ENCODE assay signal across 17 cellular contexts in the genomic region with DNA sequence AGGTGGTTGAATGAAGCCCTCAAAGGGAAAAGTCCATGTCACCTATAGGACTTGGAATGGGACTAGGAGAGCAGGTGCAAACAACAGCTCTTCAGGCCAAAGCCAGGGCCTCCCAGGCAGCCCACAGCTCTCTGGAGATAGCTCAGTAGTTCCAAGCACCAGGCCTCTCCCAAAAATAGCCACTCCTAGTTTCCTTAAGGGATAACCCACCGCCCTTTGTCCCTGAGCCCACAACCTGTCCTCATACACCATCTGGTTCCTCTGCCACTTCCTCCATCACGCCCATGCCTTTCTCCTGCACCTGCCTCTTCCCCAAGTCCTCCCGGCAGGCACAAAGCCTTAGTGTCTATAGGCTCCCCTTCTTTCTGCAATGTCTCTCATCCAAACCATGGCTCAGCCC. TPM values are rescaled to one million over a fixed set of nuclear protein-coding genes. Genes with fewer than 3 reads are reported as not detected.
A peak's percentile ranks its signal among the peaks of the same experiment; 100 is the strongest.
DNase-seq lines count a peak whose midpoint lies in the region; ATAC-seq, FAIRE-seq and TF ChIP-seq lines count a peak whose summit lies in the region.
"Had no signal": no experiment of that assay in that cellular context is flagged by ENCODE, and none has a peak within 500 bp of the region (broad histone marks: within the 10 kb centered on the region; RNA-seq: fewer than 3 reads in every experiment).

No MANE protein-coding gene starts in this region.

- peaks cover 22% of the 10 kb centered on the region; the same call in 2 of the 3 replicates for H3K4me1 ChIP-seq in A549
- H3K4me1 ChIP-seq in Caco-2, result peaks cover 31% of the 10 kb centered on the region
- peaks cover 19% of the 10 kb centered on the region for H3K4me1 ChIP-seq in astrocyte (ENCODE audit: insufficient read depth, low read length)
- peaks cover 0 to 10% of the 10 kb centered on the region in 2 donors for H3K4me1 ChIP-seq in naive thymus-derived CD4-positive, alpha-beta T cell (ENCODE audit: control insufficient read depth in 2 of 2, insufficient read depth in 2 of 2, low read length in 2 of 2)
- H3K4me1 ChIP-seq: SJSA1 had no signal

- H3K9me3 Mint-ChIP-seq in Caco-2 (ENCODE audit: unreplicated experiment), result no peaks in the 10 kb centered on the region
- H3K9me3 Mint-ChIP-seq in astrocyte (ENCODE audit: unreplicated experiment), result peaks cover 2% of the 10 kb centered on the region
- H3K9me3 Mint-ChIP-seq in naive thymus-derived CD4-positive, alpha-beta T cell, result no peaks in the 10 kb centered on the region
- H3K9me3 Mint-ChIP-seq: stimulated activated memory B cell treated with anti-CD40 and anti-IgM and Interleukin-4, amounts not matched to agents 10 μg/mL and 1 μg/mL and 100 μg/mL, for 72 hours had no signal

- H3K4me1 Mint-ChIP-seq in Caco-2 (ENCODE audit: low read depth, unreplicated experiment) (peaks cover 18% of the 10 kb centered on the region), astrocyte (ENCODE audit: low read depth, unreplicated experiment) (peaks cover 27% of the 10 kb centered on the region)
- H3K4me1 Mint-ChIP-seq in naive thymus-derived CD4-positive, alpha-beta T cell, result peaks cover 12 to 42% (median 24%) of the 10 kb centered on the region in 7 donors

- H3K4me2 ChIP-seq in A549, result peak overlapping the region; percentile 94; the same call in 2 of the 3 replicates
- no peak overlapping the region for H3K4me2 ChIP-seq in astrocyte (ENCODE audit: low read length)

- no peak for ATAC-seq in A549
- ATAC-seq in naive thymus-derived CD4-positive, alpha-beta T cell, result no peak
- ATAC-seq in GM19397 (IDR thresholded peaks at IDR 0.05; ENCODE audit: unreplicated experiment), result no peak
- no peak for ATAC-seq in stimulated activated naive CD8-positive, alpha-beta T cell treated with anti-CD3 and anti-CD28 coated beads, Interleukin-15, Interleukin-2, amounts not matched to agents 100 U/mL and 50 U/mL, for 24 hours
- ATAC-seq: left ventricle myocardium superior; stimulated activated memory B cell treated with anti-CD40 and anti-IgM and Interleukin-4, amounts not matched to agents 10 μg/mL and 1 μg/mL and 100 μg/mL, for 72 hours had no signal

- H3K36me3 ChIP-seq in Caco-2 (ENCODE audit: control insufficient read depth, insufficient read depth, low read length), result no peaks in the 10 kb centered on the region; the same call in 1 of the 2 replicates
- H3K36me3 ChIP-seq in astrocyte (ENCODE audit: insufficient read depth, low read length), result no peaks in the 10 kb centered on the region
- H3K36me3 ChIP-seq in naive thymus-derived CD4-positive, alpha-beta T cell (ENCODE audit: control insufficient read depth in 2 of 3, insufficient read depth in 3 of 3, low read length in 3 of 3), result no peaks in the 10 kb centered on the region
- H3K36me3 ChIP-seq: neutrophil, SJSA1 had no signal

- H3K4me3 Mint-ChIP-seq in Caco-2 (ENCODE audit: unreplicated experiment), result peak overlapping the region; percentile 73
- peak overlapping the region; percentile 85 for H3K4me3 Mint-ChIP-seq in astrocyte (ENCODE audit: unreplicated experiment)
- peak overlapping the region in 7 of 10 donors; percentile 31 to 88 (median 76) for H3K4me3 Mint-ChIP-seq in naive thymus-derived CD4-positive, alpha-beta T cell
- H3K4me3 Mint-ChIP-seq: stimulated activated memory B cell treated with anti-CD40 and anti-IgM and Interleukin-4, amounts not matched to agents 10 μg/mL and 1 μg/mL and 100 μg/mL, for 72 hours had no signal

- no peak overlapping the region for H3K9ac ChIP-seq in astrocyte (ENCODE audit: low read length)

- no peak for DNase-seq in A549 (ENCODE audit: low read depth in 1 of 2, low spot score in 1 of 2)
- no peak for DNase-seq in Caco-2
- DNase-seq in astrocyte (ENCODE audit: low read depth), result no peak
- DNase-seq in naive thymus-derived CD4-positive, alpha-beta T cell, result no peak
- no peak for DNase-seq in stimulated activated naive CD8-positive, alpha-beta T cell treated with anti-CD3 and anti-CD28 coated beads, Interleukin-15, Interleukin-2, amounts not matched to agents 100 U/mL and 50 U/mL, for 24 hours
- DNase-seq in islet precursor cell, result no peak
- no peak for DNase-seq in AG20443 (ENCODE audit: low spot score)
- DNase-seq: activated gamma-delta T cell treated with Interleukin-2 at 50 U/mL for 16 hours, DMS79 treated with DMSO at 0.1 percent for 48 hours, H7, left ventricle myocardium superior, NCI-H2227 treated with DMSO at 0.1 percent for 48 hours had no signal

- no peak for FAIRE-seq in A549 (lab: Jason Lieb, UNC)
- no peak for FAIRE-seq in astrocyte (lab: Jason Lieb, UNC)

- H2AFZ ChIP-seq in astrocyte (ENCODE audit: low read depth, low read length), result no peak overlapping the region

- BruUV-seq in Caco-2 (replicated peaks; lab: Mats Ljungman, UMichigan), result no TSS peak

- H3K27me3 ChIP-seq in Caco-2 (replicated peaks; ENCODE audit: control insufficient read depth, insufficient read depth, low read length) (no peaks in the 10 kb centered on the region), astrocyte (ENCODE audit: insufficient read depth, low read length) (no peaks in the 10 kb centered on the region)
- H3K27me3 ChIP-seq in naive thymus-derived CD4-positive, alpha-beta T cell (ENCODE audit: control insufficient read depth in 2 of 2, insufficient read depth in 2 of 2, low read length in 2 of 2), result no peaks in the 10 kb centered on the region
- H3K27me3 ChIP-seq: SJSA1 had no signal

- no peak overlapping the region for H3K4me3 ChIP-seq in A549
- H3K4me3 ChIP-seq in Caco-2 (ENCODE audit: low read depth, low read length), result no peak overlapping the region
- H3K4me3 ChIP-seq in astrocyte (ENCODE audit: insufficient read depth, low read depth, low read length), result no peak overlapping the region
- no peak overlapping the region for H3K4me3 ChIP-seq in naive thymus-derived CD4-positive, alpha-beta T cell (ENCODE audit: low read length)
- H3K4me3 ChIP-seq: SJSA1 had no signal

- H4K20me1 ChIP-seq in astrocyte (ENCODE audit: insufficient read depth, low read length), result peaks cover 30% of the 10 kb centered on the region

- POLR2A ChIA-PET in A549 (lab: Yijun Ruan, JAX) (interaction anchor here (1.1 kb wide), 1 partner anchor 16 kb away, joined by 4 read pairs; a partner anchor contains a TSS), Caco-2 (lab: Charles Lee) (no interaction called here)
- POLR2A ChIA-PET in naive thymus-derived CD4-positive, alpha-beta T cell (lab: Charles Lee), result interaction anchor here (0.6 to 1.7 kb wide), 2 partner anchors 17 to 657 kb away, joined by 6 to 8 read pairs; a partner anchor contains a TSS

- H3K9me3 ChIP-seq in A549 (no peaks in the 10 kb centered on the region), Caco-2 (no peaks in the 10 kb centered on the region), astrocyte (ENCODE audit: insufficient read depth, low read depth, low read length) (no peaks in the 10 kb centered on the region)
- no peaks in the 10 kb centered on the region for H3K9me3 ChIP-seq in naive thymus-derived CD4-positive, alpha-beta T cell (ENCODE audit: control insufficient read depth in 2 of 3, low read length in 3 of 3)
- H3K9me3 ChIP-seq: neutrophil, SJSA1 had no signal

- 94% methylated on average over 3 of the region's 3 CpGs for WGBS in A549 (ENCODE audit: missing lambda C conversion rate)

- H3K36me3 Mint-ChIP-seq in Caco-2 (ENCODE audit: insufficient read depth, unreplicated experiment) (peaks cover 15% of the 10 kb centered on the region), astrocyte (ENCODE audit: low read depth, unreplicated experiment) (peaks cover 8% of the 10 kb centered on the region)
- H3K36me3 Mint-ChIP-seq in naive thymus-derived CD4-positive, alpha-beta T cell, result peaks cover 0 to 14% (median 0%) of the 10 kb centered on the region in 5 donors
- H3K36me3 Mint-ChIP-seq: stimulated activated memory B cell treated with anti-CD40 and anti-IgM and Interleukin-4, amounts not matched to agents 10 μg/mL and 1 μg/mL and 100 μg/mL, for 72 hours had no signal

- TF ChIP-seq POLR2A in A549 (IDR thresholded peaks at IDR 0.05; ENCODE audit: low read length), result no peak

- TF ChIP-seq EP300 in A549 (IDR thresholded peaks at IDR 0.05), result no peak

- H3K27ac Mint-ChIP-seq in Caco-2 (ENCODE audit: unreplicated experiment) (peak overlapping the region; percentile 45), astrocyte (ENCODE audit: unreplicated experiment) (no peak overlapping the region)
- H3K27ac Mint-ChIP-seq in naive thymus-derived CD4-positive, alpha-beta T cell, result peak overlapping the region in 6 of 9 donors; percentile 16 to 63 (median 42)
- H3K27ac Mint-ChIP-seq: stimulated activated memory B cell treated with anti-CD40 and anti-IgM and Interleukin-4, amounts not matched to agents 10 μg/mL and 1 μg/mL and 100 μg/mL, for 72 hours had no signal

- no peak for TF ChIP-seq RAD21 in A549 (conservative IDR thresholded peaks at IDR 0.05 in 1 of 2, IDR thresholded peaks at IDR 0.05 in 1 of 2)

- peaks cover 4% of the 10 kb centered on the region for H3K79me2 ChIP-seq in astrocyte (ENCODE audit: insufficient read depth, low read length)

- CTCF ChIA-PET in A549 (lab: Yijun Ruan, JAX) (interaction anchor here (0.7 to 2.0 kb wide), 6 partner anchors 9 to 146 kb away, joined by 3 to 11 read pairs (median 4); a partner anchor contains a TSS), Caco-2 (lab: Charles Lee) (interaction anchor here (0.7 kb wide), 1 partner anchor 467 kb away, joined by 4 read pairs; no protein-coding TSS in a partner anchor)
- CTCF ChIA-PET in naive thymus-derived CD4-positive, alpha-beta T cell (lab: Charles Lee), result no interaction called here

- no peaks in the 10 kb centered on the region for H3K27me3 Mint-ChIP-seq in Caco-2 (ENCODE audit: insufficient read depth, unreplicated experiment)
- no peaks in the 10 kb centered on the region for H3K27me3 Mint-ChIP-seq in astrocyte (ENCODE audit: low read depth, unreplicated experiment)
- peaks cover 0 to 13% (median 0%) of the 10 kb centered on the region in 5 donors for H3K27me3 Mint-ChIP-seq in naive thymus-derived CD4-positive, alpha-beta T cell

- H3K27ac ChIP-seq in A549, result no peak overlapping the region
- H3K27ac ChIP-seq in astrocyte (ENCODE audit: low read depth, low read length), result no peak overlapping the region
- no peak overlapping the region for H3K27ac ChIP-seq in naive thymus-derived CD4-positive, alpha-beta T cell (ENCODE audit: low read depth, low read length)
- H3K27ac ChIP-seq: neutrophil, SJSA1 had no signal

- intact Hi-C loops in Caco-2 (cut with micrococcal nuclease; ENCODE audit: unreplicated experiment), result no loop called here
- intact Hi-C loops in naive thymus-derived CD4-positive, alpha-beta T cell (cut with micrococcal nuclease), result loop anchor here in 1 of 2 donors (5.0 kb wide), 1 partner anchor 43 kb away; no protein-coding TSS in a partner anchor

- TF ChIP-seq CTCF in A549 (IDR thresholded peaks at IDR 0.05) (no peak), Caco-2 (IDR thresholded peaks at IDR 0.05; ENCODE audit: insufficient read depth in 1 of 2, low read depth in 1 of 2, low read length in 1 of 2, severe bottlenecking in 1 of 2, unreplicated experiment in 1 of 2) (no peak), astrocyte (IDR thresholded peaks at IDR 0.05; ENCODE audit: insufficient read depth, low read depth, low read length) (no peak)

RNA-seq across cellular contexts. Expression of a gene that starts 2.1 kb away (rescaled TPM):
- polyA plus RNA-seq in A549 (2011; rRNA removed) (32.2 and 33.1 TPM in 2 replicates), A549 (2017; fragmentation: RNase III; extraction: RNeasy Plus Mini Kit Qiagen cat#74134 plus additional on column Dnase treatment) (27.1 to 35.1 TPM (median 31.6 TPM) in 3 replicates)
- polyA plus RNA-seq in A549 (2012; cell fraction: cytosol; rRNA removed), result 17.8 and 22.4 TPM in 2 replicates
- 37.9 and 39.8 TPM in 2 replicates for polyA plus RNA-seq in A549 (2012; cell fraction: nucleus; rRNA removed)
- 22.3 and 25.9 TPM in 2 replicates for polyA minus RNA-seq in A549 (2011; rRNA and poly(A)+ RNA removed)
- total RNA-seq in Caco-2 (2022) (69.5 and 92.5 TPM in 2 replicates), astrocyte (32.1 and 36.3 TPM in 2 replicates)
- total RNA-seq in naive thymus-derived CD4-positive, alpha-beta T cell, result 1 to 10 TPM; 4.9 to 7.1 (median 5.9) TPM
- 10 to 100 TPM in 1 of 2 donors, 1 to 10 TPM in 1; 4.7 to 11.1 TPM for polyA plus RNA-seq in naive thymus-derived CD4-positive, alpha-beta T cell

RNA-seq across cellular contexts. Expression of a gene that starts 16.7 kb away (rescaled TPM):
- polyA plus RNA-seq in A549 (2011; rRNA removed) (28.5 and 35.8 TPM in 2 replicates), A549 (2017; fragmentation: RNase III; extraction: RNeasy Plus Mini Kit Qiagen cat#74134 plus additional on column Dnase treatment) (31.2 to 41.9 TPM (median 37.3 TPM) in 3 replicates)
- 25.8 and 32.5 TPM in 2 replicates for polyA plus RNA-seq in A549 (2012; cell fraction: cytosol; rRNA removed)
- 45.2 TPM in 2 replicates for polyA plus RNA-seq in A549 (2012; cell fraction: nucleus; rRNA removed)
- polyA minus RNA-seq in A549 (2011; rRNA and poly(A)+ RNA removed), result 67.5 and 73.5 TPM in 2 replicates
- total RNA-seq in Caco-2 (2022) (20.6 and 21.2 TPM in 2 replicates), astrocyte (19.9 and 20.0 TPM in 2 replicates)
- 10 to 100 TPM; 10.4 to 19.7 (median 12.9) TPM for total RNA-seq in naive thymus-derived CD4-positive, alpha-beta T cell
- 1 to 10 TPM; 4.0 to 7.7 TPM for polyA plus RNA-seq in naive thymus-derived CD4-positive, alpha-beta T cell

RNA-seq across cellular contexts. Expression of a gene that starts 27.5 kb away (rescaled TPM):
- polyA plus RNA-seq in A549 (2011; rRNA removed) (876 and 1,354 TPM in 2 replicates), A549 (2017; fragmentation: RNase III; extraction: RNeasy Plus Mini Kit Qiagen cat#74134 plus additional on column Dnase treatment) (302 to 394 TPM (median 382 TPM) in 3 replicates)
- polyA plus RNA-seq in A549 (2012; cell fraction: cytosol; rRNA removed), result 542 and 601 TPM in 2 replicates
- 223 and 234 TPM in 2 replicates for polyA plus RNA-seq in A549 (2012; cell fraction: nucleus; rRNA removed)
- 405 and 632 TPM in 2 replicates for polyA minus RNA-seq in A549 (2011; rRNA and poly(A)+ RNA removed)
- total RNA-seq in Caco-2 (2022) (39.3 and 48.1 TPM in 2 replicates), astrocyte (not detected in 2 replicates)
- total RNA-seq in naive thymus-derived CD4-positive, alpha-beta T cell, result not detected
- polyA plus RNA-seq in naive thymus-derived CD4-positive, alpha-beta T cell, result not detected
- total RNA-seq: fibroblast of lung, left ventricle myocardium superior, SJSA1 had no signal
- polyA plus RNA-seq: fibroblast of lung had no signal

RNA-seq across cellular contexts. Expression of a gene that starts 55.8 kb away (rescaled TPM):
- polyA plus RNA-seq in A549 (2011; rRNA removed) (115 and 153 TPM in 2 replicates), A549 (2017; fragmentation: RNase III; extraction: RNeasy Plus Mini Kit Qiagen cat#74134 plus additional on column Dnase treatment) (150 to 151 TPM (median 151 TPM) in 3 replicates)
- polyA plus RNA-seq in A549 (2012; cell fraction: cytosol; rRNA removed), result 55.8 and 84.0 TPM in 2 replicates
- 20.0 and 40.9 TPM in 2 replicates for polyA plus RNA-seq in A549 (2012; cell fraction: nucleus; rRNA removed)
- 26.9 and 35.6 TPM in 2 replicates for polyA minus RNA-seq in A549 (2011; rRNA and poly(A)+ RNA removed)
- total RNA-seq in Caco-2 (2022) (51.3 and 52.6 TPM in 2 replicates), astrocyte (45.3 and 48.1 TPM in 2 replicates)
- total RNA-seq in naive thymus-derived CD4-positive, alpha-beta T cell, result 100 to 1,000 TPM in 2 of 5 experiments, 10 to 100 TPM in 3; 71.9 to 117 (median 80.7) TPM
- polyA plus RNA-seq in naive thymus-derived CD4-positive, alpha-beta T cell, result 100 to 1,000 TPM; 177 to 204 TPM

Comparison
In these comparisons a context has a peak if more than half of its experiments do, and no peak if none do; other contexts are left out.
1. RNA of a gene that starts 27.5 kb away (total RNA-seq): 39.3 to 48.1 TPM in Caco-2; not detected in astrocyte and not detected in naive thymus-derived CD4-positive, alpha-beta T cell; every median in the first group is over 10 times any median in the second.
2. Peak in every context shown above with its lines, with median percentiles within 50 percentile points of each other: H3K4me3 Mint-ChIP-seq.